In genomic region chr9:100070071-100070470, GRCh38 we compare ENCODE assay signal across 25 cellular contexts.
"Had no signal": no experiment of that assay in that cellular context is flagged by ENCODE, and none has a peak within 500 bp of the region (broad histone marks: within the 10 kb centered on the region; RNA-seq: fewer than 3 reads in every experiment).

No MANE protein-coding gene starts in this region.

- DNase-seq: activated CD4-positive, alpha-beta T cell treated with anti-CD3 and anti-CD28 coated beads for 48 hours; activated CD4-positive, alpha-beta T cell treated with anti-CD3 and anti-CD28 coated beads, Interleukin-2, amount 50 U/mL, for 4 hours; activated CD4-positive, CD25-positive, alpha-beta regulatory T cell treated with anti-CD3 and anti-CD28 coated beads, Interleukin-2, amount 50 U/mL, for 72 hours; activated CD8-positive, alpha-beta memory T cell treated with anti-CD3 and anti-CD28 coated beads, Interleukin-2, amount 50 U/mL, for 48 hours; activated CD8-positive, alpha-beta T cell treated with anti-CD3 and anti-CD28 coated beads, Interleukin-2, amount 10 ng/mL, durations not matched to agents 7 days and 5 days; activated naive CD4-positive, alpha-beta T cell treated with anti-CD3 and anti-CD28 coated beads, Interleukin-2, amount 50 U/mL, for 16 hours; activated T-cell treated with anti-CD3 and anti-CD28 coated beads, Interleukin-2, amount 50 U/mL, for 1 hour; body of pancreas; KG1; NCI-H1105; NCI-H1436; NCI-H1694 treated with DMSO at 0.1 percent for 48 hours; NCI-H2029 treated with DMSO at 0.1 percent for 48 hours; NCI-H345; NCI-H510A; NCI-H526 treated with DMSO at 0.1 percent for 48 hours; NCI-H82; RPMI8226; SHP77 had no signal

- H3K9me3 ChIP-seq: ascending aorta, body of pancreas, SJSA1 had no signal

- H3K36me3 ChIP-seq: ascending aorta, cardiac muscle cell, SJSA1 had no signal

- H3K4me3 ChIP-seq: ascending aorta, body of pancreas, cardiac muscle cell, SJSA1 had no signal

- H3K4me3 Mint-ChIP-seq: activated CD8-positive, alpha-beta T cell treated with anti-CD3 and anti-CD28 coated beads, Interleukin-2, amount 10 ng/mL, durations not matched to agents 7 days and 5 days; T-helper 1 cell treated with Interleukin-12 subunit alpha and Interleukin-12 subunit beta and Interleukin-4 antibody, amounts not matched to agents 30 μg/mL and 1 μg/mL, for 36 hours; WTC11 had no signal

- H3K27ac ChIP-seq: ascending aorta, body of pancreas, cardiac muscle cell, SJSA1 had no signal

- H3K27ac Mint-ChIP-seq: activated CD8-positive, alpha-beta T cell treated with anti-CD3 and anti-CD28 coated beads, Interleukin-2, amount 10 ng/mL, durations not matched to agents 7 days and 5 days; T-helper 1 cell treated with Interleukin-12 subunit alpha and Interleukin-12 subunit beta and Interleukin-4 antibody, amounts not matched to agents 30 μg/mL and 1 μg/mL, for 36 hours; WTC11 had no signal

- H3K27me3 ChIP-seq: ascending aorta, body of pancreas, cardiac muscle cell, SJSA1 had no signal

- ATAC-seq: activated CD8-positive, alpha-beta T cell treated with anti-CD3 and anti-CD28 coated beads, Interleukin-2, amount 10 ng/mL, durations not matched to agents 7 days and 5 days; body of pancreas; Panc1; WTC11 had no signal

- H3K9me3 Mint-ChIP-seq: T-helper 1 cell treated with Interleukin-12 subunit alpha and Interleukin-12 subunit beta and Interleukin-4 antibody, amounts not matched to agents 30 μg/mL and 1 μg/mL, for 36 hours had no signal
